2 cellular contexts compared by ENCODE assay signal in the genomic region with DNA sequence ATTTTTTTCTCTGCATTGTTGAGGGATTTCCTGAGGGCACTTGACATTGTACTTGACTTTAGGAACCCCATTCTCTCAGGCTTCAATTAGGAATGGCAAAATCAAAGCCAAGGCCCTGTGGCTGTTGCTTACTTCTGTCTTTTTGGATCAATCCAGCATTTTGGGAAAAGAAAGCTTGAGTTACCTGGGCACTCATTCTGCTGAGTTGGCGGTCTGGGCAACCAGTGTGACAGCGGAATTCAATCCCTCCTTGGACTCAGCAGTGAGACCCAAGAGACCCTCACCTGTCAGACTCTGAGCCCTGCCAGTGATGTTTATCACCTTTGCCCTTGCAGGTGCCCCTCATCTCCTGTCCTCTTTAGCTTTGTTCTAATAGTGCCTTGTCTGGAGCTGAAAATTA.
TF ChIP-seq lines count a peak whose summit lies in the region.

No MANE protein-coding gene starts in this region.

TF ChIP-seq in HepG2, 621 proteins besides CTCF, POLR2A, EP300 and RAD21:
- TF ChIP-seq MAFK (conservative IDR thresholded peaks at IDR 0.05 in 1 of 2, IDR thresholded peaks at IDR 0.05 in 1 of 2; ENCODE audit: low read length in 2 of 2) = peak; percentile 61 to 83; a peak in 3 of 4 replicates
- TF ChIP-seq CCAR2 (optimal IDR thresholded peaks at IDR 0.05; ENCODE audit: low read depth, low read length) = no peak
- TF ChIP-seq MAFF (IDR thresholded peaks at IDR 0.05; ENCODE audit: low read depth, low read length) = peak; percentile 49; the same call in 1 of the 2 replicates

TF ChIP-seq in K562, 482 proteins besides CTCF, POLR2A, EP300 and RAD21:
- TF ChIP-seq ZNF316 (IDR thresholded peaks at IDR 0.05) (peak; percentile 59), MCM7 (IDR thresholded peaks at IDR 0.05) (no peak), C11orf30 (IDR thresholded peaks at IDR 0.05; ENCODE audit: low read depth) (peak; percentile 57; the same call in 1 of the 2 replicates)
